In the genomic region with DNA sequence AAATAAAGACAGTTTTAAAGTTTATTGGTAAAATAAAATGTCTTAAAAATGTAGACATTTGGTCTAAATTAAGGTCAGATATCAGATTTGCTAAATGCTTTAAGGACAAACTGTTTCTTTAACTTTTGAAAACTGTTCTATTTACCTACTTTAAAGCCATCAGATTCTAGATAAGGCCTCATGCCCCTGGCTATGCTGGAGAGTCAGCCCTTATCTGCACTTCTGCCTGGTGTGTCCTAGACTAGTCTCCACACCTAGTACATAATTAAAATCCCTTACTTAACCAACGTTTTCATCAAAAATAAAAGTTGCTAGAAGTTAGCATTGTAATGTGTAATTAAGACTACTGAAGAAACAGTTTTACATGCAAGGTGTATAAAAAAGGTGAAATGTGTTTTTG, we compare ENCODE assay signal across 14 cellular contexts. TPM values are rescaled to one million over a fixed set of nuclear protein-coding genes. Genes with fewer than 3 reads are reported as not detected.
DNase-seq lines count a peak whose midpoint lies in the region; ATAC-seq and TF ChIP-seq lines count a peak whose summit lies in the region.
"Had no signal": no experiment of that assay in that cellular context is flagged by ENCODE, and none has a peak within 500 bp of the region (broad histone marks: within the 10 kb centered on the region; RNA-seq: fewer than 3 reads in every experiment).

No MANE protein-coding gene starts in this region.

- H3K4me1 Mint-ChIP-seq in CD4-positive, CD25-positive, alpha-beta regulatory T cell = peaks cover 0 to 10% (median 1%) of the 10 kb centered on the region in 4 donors
- H3K4me1 Mint-ChIP-seq in T-helper 17 cell = no peaks in the 10 kb centered on the region
- H3K4me1 Mint-ChIP-seq in endodermal cell = peaks cover 10% of the 10 kb centered on the region

- no peak overlapping the region for H2BK5ac ChIP-seq in trophoblast cell (ENCODE audit: low read depth, low read length, poor library complexity)

- peaks cover 53% of the 10 kb centered on the region for H3K36me3 ChIP-seq in CD4-positive, CD25-positive, alpha-beta regulatory T cell (ENCODE audit: control insufficient read depth, insufficient read depth, low read length)
- peaks cover 38% of the 10 kb centered on the region for H3K36me3 ChIP-seq in endodermal cell (ENCODE audit: control insufficient read depth, insufficient read depth, low read length)
- peaks cover 2 to 7% of the 10 kb centered on the region in 2 experiments for H3K36me3 ChIP-seq in trophoblast cell (ENCODE audit: control insufficient read depth in 1 of 2, insufficient read depth in 2 of 2, low read length in 2 of 2)

- H3K27me3 ChIP-seq in CD4-positive, CD25-positive, alpha-beta regulatory T cell (ENCODE audit: control insufficient read depth, insufficient read depth, low read length) = no peaks in the 10 kb centered on the region
- no peaks in the 10 kb centered on the region for H3K27me3 ChIP-seq in endodermal cell (ENCODE audit: control insufficient read depth, insufficient read depth, low read length, poor library complexity, severe bottlenecking)
- H3K27me3 ChIP-seq in trophoblast cell (ENCODE audit: insufficient read depth, low read length) = no peaks in the 10 kb centered on the region
- H3K27me3 ChIP-seq: BLaER1 treated with 17β-estradiol and CSF1 and Interleukin-3, amounts not matched to agents 10 nM and 100 nM had no signal

- H3K23ac ChIP-seq in trophoblast cell (ENCODE audit: low read length) = no peak overlapping the region

- H3K4me1 ChIP-seq in CD4-positive, CD25-positive, alpha-beta regulatory T cell (ENCODE audit: control insufficient read depth, insufficient read depth, low read length, poor library complexity, severe bottlenecking) = no peaks in the 10 kb centered on the region
- H3K4me1 ChIP-seq in endodermal cell (ENCODE audit: control insufficient read depth, insufficient read depth, low read length) (no peaks in the 10 kb centered on the region), trophoblast cell (ENCODE audit: control insufficient read depth in 1 of 2, insufficient read depth in 2 of 2, low read length in 2 of 2) (peaks cover 2 to 6% of the 10 kb centered on the region in 2 experiments)

- no peak overlapping the region for H3K18ac ChIP-seq in trophoblast cell (ENCODE audit: low read length)

- no peak overlapping the region for H3K4ac ChIP-seq in trophoblast cell (ENCODE audit: low read depth, low read length)

- H3K4me3 ChIP-seq in CD4-positive, CD25-positive, alpha-beta regulatory T cell (ENCODE audit: low read depth, low read length) = no peak overlapping the region
- H3K4me3 ChIP-seq in endodermal cell (ENCODE audit: low read length) (peak overlapping the region; percentile 24), trophoblast cell (ENCODE audit: low read depth, low read length) (no peak overlapping the region)
- H3K4me3 ChIP-seq: BLaER1 treated with 17β-estradiol and CSF1 and Interleukin-3, amounts not matched to agents 10 nM and 100 nM had no signal

- H3K27ac ChIP-seq in CD4-positive, CD25-positive, alpha-beta regulatory T cell (ENCODE audit: insufficient read depth, low read length, poor library complexity, severe bottlenecking) = no peak overlapping the region
- H3K27ac ChIP-seq in endodermal cell (ENCODE audit: low read depth, low read length) = no peak overlapping the region
- no peak overlapping the region for H3K27ac ChIP-seq in trophoblast cell (ENCODE audit: low read depth, low read length)
- H3K27ac ChIP-seq: BLaER1 treated with 17β-estradiol and CSF1 and Interleukin-3, amounts not matched to agents 10 nM and 100 nM; HL-60 had no signal

- no peak overlapping the region for H2BK12ac ChIP-seq in trophoblast cell (ENCODE audit: low read length)

- no peak overlapping the region for H2BK120ac ChIP-seq in trophoblast cell (ENCODE audit: insufficient read depth, low read length, poor library complexity)

- no peak for DNase-seq in CD4-positive, CD25-positive, alpha-beta regulatory T cell
- DNase-seq in T-helper 17 cell (no peak), endodermal cell (no peak), trophoblast cell (peak; percentile 64 to 70)
- DNase-seq in stimulated activated CD4-positive, alpha-beta T cell treated with anti-CD3 and anti-CD28 coated beads, Interleukin-4, amount 100 ng/mL, for 4 hours = no peak
- DNase-seq: CD8-positive, alpha-beta memory T cell; COR-L47; H9 had no signal

- H3K36me3 Mint-ChIP-seq in CD4-positive, CD25-positive, alpha-beta regulatory T cell = peaks cover 50% of the 10 kb centered on the region
- H3K36me3 Mint-ChIP-seq in T-helper 17 cell (ENCODE audit: low read depth) (peaks cover 2% of the 10 kb centered on the region), endodermal cell (ENCODE audit: low read depth) (peaks cover 82% of the 10 kb centered on the region)

- H4K12ac ChIP-seq in trophoblast cell (ENCODE audit: low read depth, low read length) = no peak overlapping the region

- H4K91ac ChIP-seq in trophoblast cell (ENCODE audit: low read depth, low read length) = no peak overlapping the region

- no peaks in the 10 kb centered on the region for H3K27me3 Mint-ChIP-seq in CD4-positive, CD25-positive, alpha-beta regulatory T cell
- H3K27me3 Mint-ChIP-seq in T-helper 17 cell = no peaks in the 10 kb centered on the region
- no peaks in the 10 kb centered on the region for H3K27me3 Mint-ChIP-seq in endodermal cell (ENCODE audit: insufficient read depth)
- H3K27me3 Mint-ChIP-seq: B cell; CD8-positive, alpha-beta memory T cell had no signal

- TF ChIP-seq CTCF in endodermal cell (conservative IDR thresholded peaks at IDR 0.05) = no peak

- no peaks in the 10 kb centered on the region for H3K9me3 ChIP-seq in CD4-positive, CD25-positive, alpha-beta regulatory T cell (ENCODE audit: control insufficient read depth in 2 of 2, low read length in 2 of 2)
- H3K9me3 ChIP-seq in T-helper 17 cell (ENCODE audit: control insufficient read depth, low read length, poor library complexity, severe bottlenecking) = no peaks in the 10 kb centered on the region
- peaks cover 19% of the 10 kb centered on the region for H3K9me3 ChIP-seq in endodermal cell (ENCODE audit: control insufficient read depth, low read length)
- H3K9me3 ChIP-seq in trophoblast cell (ENCODE audit: insufficient read depth, low read depth, low read length) = no peaks in the 10 kb centered on the region

- H2AK5ac ChIP-seq in trophoblast cell (ENCODE audit: low read length) = no peak overlapping the region

- no peaks in the 10 kb centered on the region for H3K79me2 ChIP-seq in trophoblast cell (ENCODE audit: control insufficient read depth, insufficient read depth, low read length, poor library complexity)

- H3K14ac ChIP-seq in trophoblast cell (ENCODE audit: low read length) = no peak overlapping the region

- no peak overlapping the region for H2AFZ ChIP-seq in trophoblast cell (ENCODE audit: insufficient read depth, low read length, poor library complexity)

- H3K4me3 Mint-ChIP-seq in CD4-positive, CD25-positive, alpha-beta regulatory T cell = no peak overlapping the region
- no peak overlapping the region for H3K4me3 Mint-ChIP-seq in T-helper 17 cell
- no peak overlapping the region for H3K4me3 Mint-ChIP-seq in endodermal cell
- H3K4me3 Mint-ChIP-seq: B cell; CD8-positive, alpha-beta memory T cell; H9 had no signal

- peak overlapping the region in 2 of 3 donors; percentile 4 to 43 for H3K27ac Mint-ChIP-seq in CD4-positive, CD25-positive, alpha-beta regulatory T cell
- H3K27ac Mint-ChIP-seq in T-helper 17 cell (peak overlapping the region; percentile 24), endodermal cell (no peak overlapping the region)
- H3K27ac Mint-ChIP-seq: B cell, H9 had no signal

- WGBS in endodermal cell (ENCODE audit: insufficient coverage in 1 of 2, insufficient read length in 1 of 2), 2 experiments = 92% methylated on average over 1 of the region's 1 CpG; no CpG with 5 or more reads in 1 of the 2 experiments
- no CpG with 5 or more reads among the region's 1 CpG for WGBS in trophoblast cell (ENCODE audit: extremely low coverage, insufficient coverage, insufficient read length)

- no peak overlapping the region for H4K8ac ChIP-seq in trophoblast cell (ENCODE audit: low read depth, low read length)

- H3K9ac ChIP-seq in endodermal cell (ENCODE audit: extremely low read depth, low read length, poor library complexity, severe bottlenecking) (no peak overlapping the region), trophoblast cell (ENCODE audit: low read length) (no peak overlapping the region)
- H3K9ac ChIP-seq: BLaER1 treated with 17β-estradiol and CSF1 and Interleukin-3, amounts not matched to agents 10 nM and 100 nM had no signal

- peaks cover 14% of the 10 kb centered on the region for H3K79me1 ChIP-seq in trophoblast cell (ENCODE audit: low read length)

- ATAC-seq in CD4-positive, CD25-positive, alpha-beta regulatory T cell (ENCODE audit: low read depth in 2 of 2) = no peak
- ATAC-seq in T-helper 17 cell (no peak), HG02623 (IDR thresholded peaks at IDR 0.05; ENCODE audit: unreplicated experiment) (no peak)

- no peaks in the 10 kb centered on the region for H3K9me3 Mint-ChIP-seq in CD4-positive, CD25-positive, alpha-beta regulatory T cell
- peaks cover 14% of the 10 kb centered on the region for H3K9me3 Mint-ChIP-seq in endodermal cell
- H3K9me3 Mint-ChIP-seq: CD8-positive, alpha-beta memory T cell had no signal

- no peak overlapping the region for H3K4me2 ChIP-seq in trophoblast cell (ENCODE audit: low read length)
- H3K4me2 ChIP-seq: BLaER1 treated with 17β-estradiol and CSF1 and Interleukin-3, amounts not matched to agents 10 nM and 100 nM had no signal

RNA-seq across cellular contexts. Expression of a gene that starts 25.6 kb away (rescaled TPM):
- total RNA-seq in CD4-positive, CD25-positive, alpha-beta regulatory T cell = 41.0 TPM
- polyA plus RNA-seq in CD4-positive, CD25-positive, alpha-beta regulatory T cell = 100 to 1,000 TPM in 3 of 4 donors, 10 to 100 TPM in 1; 93.7 to 139 (median 104) TPM
- total RNA-seq in T-helper 17 cell = 10 to 100 TPM; 27.7 to 40.7 TPM
- 10 to 100 TPM; 18.3 to 22.7 TPM for total RNA-seq in endodermal cell
- 36.7 TPM for polyA plus RNA-seq in endodermal cell (2013, experiment 1 of 2)
- 30.2 TPM for polyA plus RNA-seq in endodermal cell (2013, experiment 2 of 2)
- 30.1 and 32.5 TPM in 2 replicates for polyA plus RNA-seq in trophoblast cell (2013)

RNA-seq across cellular contexts. Expression of a gene that starts 42.7 kb away (rescaled TPM):
- 0.52 TPM for total RNA-seq in CD4-positive, CD25-positive, alpha-beta regulatory T cell
- polyA plus RNA-seq in CD4-positive, CD25-positive, alpha-beta regulatory T cell = under 1 TPM in 1 of 4 donors, not detected in 3; 0.09 TPM
- total RNA-seq in T-helper 17 cell (under 1 TPM in 1 of 2 donors, not detected in 1; 0.20 TPM), endodermal cell (under 1 TPM in 1 of 2 donors, not detected in 1; 0.58 TPM)
- polyA plus RNA-seq in endodermal cell (2013, experiment 1 of 2) = 0.46 TPM
- 0.41 TPM for polyA plus RNA-seq in endodermal cell (2013, experiment 2 of 2)
- polyA plus RNA-seq in trophoblast cell (2013) = 0.12 and 0.19 TPM in 2 replicates
- total RNA-seq: A172, H9, HT1080 had no signal
- polyA plus RNA-seq: CD8-positive, alpha-beta memory T cell had no signal

RNA-seq across cellular contexts. Expression of a gene that starts 57.0 kb away (rescaled TPM):
- 12.5 TPM for total RNA-seq in CD4-positive, CD25-positive, alpha-beta regulatory T cell
- polyA plus RNA-seq in CD4-positive, CD25-positive, alpha-beta regulatory T cell = 10 to 100 TPM; 16.8 to 23.1 (median 21.0) TPM
- total RNA-seq in T-helper 17 cell = 1 to 10 TPM; 6.2 to 9.7 TPM
- 10 to 100 TPM; 23.2 to 28.6 TPM for total RNA-seq in endodermal cell
- polyA plus RNA-seq in endodermal cell (2013, experiment 1 of 2) = 24.5 TPM
- polyA plus RNA-seq in endodermal cell (2013, experiment 2 of 2) = 21.6 TPM
- polyA plus RNA-seq in trophoblast cell (2013) = 20.2 and 20.8 TPM in 2 replicates

Comparison
In these comparisons a context has a peak if more than half of its experiments do, and no peak if none do; other contexts are left out.
1. DNase-seq: peak in trophoblast cell (2 of 2); none in CD4-positive, CD25-positive, alpha-beta regulatory T cell (0 of 3), T-helper 17 cell (0 of 3), endodermal cell (single experiment) and stimulated activated CD4-positive, alpha-beta T cell treated with anti-CD3 and anti-CD28 coated beads, Interleukin-4, amount 100 ng/mL, for 4 hours (0 of 2).